In the genomic region with DNA sequence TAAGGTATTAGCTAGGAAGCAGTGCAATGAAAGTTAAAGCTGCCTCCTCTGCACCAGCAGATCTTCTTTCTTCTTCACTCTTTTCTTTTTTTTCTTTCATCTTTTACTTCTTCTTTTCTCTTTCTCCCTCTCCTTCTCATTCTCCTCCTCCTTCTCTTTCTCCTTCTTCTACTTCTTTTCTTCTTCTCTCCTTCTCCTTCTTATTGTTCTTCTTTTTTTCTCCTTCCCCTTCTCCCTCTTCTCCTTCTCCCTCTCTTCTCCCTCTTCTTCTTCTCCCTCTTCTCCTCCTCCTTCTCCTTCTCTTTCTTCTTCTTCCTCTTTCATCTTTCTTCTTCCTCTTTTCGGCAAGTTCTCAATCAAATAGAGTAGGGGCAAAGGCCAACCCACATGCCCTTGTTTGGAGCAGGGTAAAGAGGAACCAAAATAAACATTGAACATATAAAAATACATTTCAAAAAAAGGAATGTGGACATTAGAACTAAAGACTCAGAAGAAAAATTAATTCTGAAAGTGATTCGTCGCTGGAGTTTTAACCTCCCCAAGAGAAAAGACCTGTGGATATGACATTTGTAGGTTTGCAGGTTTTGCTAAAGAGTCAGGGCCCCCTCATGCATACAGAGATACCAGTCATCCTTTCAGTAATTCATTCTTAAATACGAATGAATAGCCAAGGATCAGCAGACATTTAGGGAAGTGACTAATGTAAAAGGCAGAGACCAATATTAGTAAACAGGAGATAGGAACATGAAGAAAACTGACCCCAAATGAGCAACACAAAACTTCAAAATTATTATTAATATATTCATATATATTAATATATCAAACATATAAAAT, we compare ENCODE assay signal across 19 cellular contexts.
DNase-seq lines count a peak whose midpoint lies in the region; ATAC-seq and TF ChIP-seq lines count a peak whose summit lies in the region.
"Had no signal": no experiment of that assay in that cellular context is flagged by ENCODE, and none has a peak within 500 bp of the region (broad histone marks: within the 10 kb centered on the region; RNA-seq: fewer than 3 reads in every experiment).

No MANE protein-coding gene starts in this region.

- no peaks in the 10 kb centered on the region for H4K20me1 ChIP-seq in SK-N-SH (ENCODE audit: insufficient read depth)

- H3K9me2 ChIP-seq in SK-N-SH, result no peaks in the 10 kb centered on the region

- H3K9me3 Mint-ChIP-seq in stimulated activated naive B cell treated with anti-CD40 and anti-IgM and Interleukin-4, amounts not matched to agents 10 μg/mL and 1 μg/mL and 100 μg/mL, for 72 hours, result no peaks in the 10 kb centered on the region
- H3K9me3 Mint-ChIP-seq in effector memory CD8-positive, alpha-beta T cell, result no peaks in the 10 kb centered on the region
- H3K9me3 Mint-ChIP-seq: activated CD4-positive, alpha-beta memory T cell treated with anti-CD3 and anti-CD28 coated beads, Interleukin-2, amount 10 ng/mL, durations not matched to agents 7 days and 5 days; activated T-helper 1 cell treated with anti-CD3 and anti-CD28 coated beads, Interleukin-12 subunit alpha, Interleukin-12 subunit beta, Interleukin-2, Interleukin-4 antibody, amounts not matched to agents 30 ng/mL and 10 ng/mL and 1 ng/mL, durations not matched to agents 14 hours and 24 hours and 36 hours; CD4-positive, CD25-positive, alpha-beta regulatory T cell; stimulated activated memory B cell treated with anti-CD40 and anti-IgM and Interleukin-4, amounts not matched to agents 10 μg/mL and 1 μg/mL and 100 μg/mL, for 72 hours had no signal

- no peaks in the 10 kb centered on the region for H3K27me3 Mint-ChIP-seq in stimulated activated naive B cell treated with anti-CD40 and anti-IgM and Interleukin-4, amounts not matched to agents 10 μg/mL and 1 μg/mL and 100 μg/mL, for 72 hours
- no peaks in the 10 kb centered on the region for H3K27me3 Mint-ChIP-seq in effector memory CD8-positive, alpha-beta T cell
- H3K27me3 Mint-ChIP-seq: CD4-positive, CD25-positive, alpha-beta regulatory T cell; stimulated activated memory B cell treated with anti-CD40 and anti-IgM and Interleukin-4, amounts not matched to agents 10 μg/mL and 1 μg/mL and 100 μg/mL, for 72 hours had no signal

- ATAC-seq in SK-N-SH treated with all-trans-retinoic acid at 6 μM for 48 hours (no peak), Panc1 (no peak), GM21447 (IDR thresholded peaks at IDR 0.05; ENCODE audit: unreplicated experiment) (no peak)
- peak; percentile 72 to 76 for ATAC-seq in stimulated activated naive B cell treated with anti-CD40 and anti-IgM and Interleukin-4, amounts not matched to agents 10 μg/mL and 1 μg/mL and 100 μg/mL, for 72 hours (replicated peaks)
- ATAC-seq in effector memory CD8-positive, alpha-beta T cell (replicated peaks), result no peak
- ATAC-seq: stimulated activated memory B cell treated with anti-CD40 and anti-IgM and Interleukin-4, amounts not matched to agents 10 μg/mL and 1 μg/mL and 100 μg/mL, for 72 hours had no signal

- TF ChIP-seq CTCF in SK-N-SH (IDR thresholded peaks at IDR 0.05) (no peak), Panc1 (IDR thresholded peaks at IDR 0.05) (no peak)

- H3K27me3 ChIP-seq in SK-N-SH (ENCODE audit: insufficient read depth) (no peaks in the 10 kb centered on the region), Panc1 (ENCODE audit: control insufficient read depth, insufficient read depth, low read length) (no peaks in the 10 kb centered on the region)
- H3K27me3 ChIP-seq: cardiac muscle cell, tibial nerve had no signal

- intact Hi-C loops in Panc1 (cut with micrococcal nuclease; ENCODE audit: unreplicated experiment), result no loop called here
- intact Hi-C loops in posterior vena cava (cut with DNase I), result no loop called here

- POLR2A ChIA-PET in SK-N-SH (lab: Yijun Ruan, JAX) (no interaction called here), Panc1 (lab: Charles Lee) (no interaction called here)

- in situ Hi-C loops in Panc1 (cut with HindIII; ENCODE audit: low pct_unique_long_range_greater_than_20kb, low sequenced_read_pairs), result no loop called here

- peaks cover 7 to 17% of the 10 kb centered on the region in 2 donors for H3K36me3 Mint-ChIP-seq in stimulated activated naive B cell treated with anti-CD40 and anti-IgM and Interleukin-4, amounts not matched to agents 10 μg/mL and 1 μg/mL and 100 μg/mL, for 72 hours
- peaks cover 2% of the 10 kb centered on the region for H3K36me3 Mint-ChIP-seq in effector memory CD8-positive, alpha-beta T cell (ENCODE audit: insufficient read depth)

- no peak overlapping the region for H3K9ac ChIP-seq in SK-N-SH

- WGBS in SK-N-SH (ENCODE audit: low lambda C conversion rate), result 71% methylated on average over 4 of the region's 4 CpGs

- no peak for TF ChIP-seq RAD21 in SK-N-SH (IDR thresholded peaks at IDR 0.05; ENCODE audit: low read length)

- H3K36me3 ChIP-seq in SK-N-SH (replicated peaks in 1 of 2; ENCODE audit: control insufficient read depth in 1 of 2, insufficient read depth in 2 of 2, low read length in 1 of 2), result no peaks in the 10 kb centered on the region
- no peaks in the 10 kb centered on the region for H3K36me3 ChIP-seq in Panc1 (ENCODE audit: control insufficient read depth, insufficient read depth, low read length)
- H3K36me3 ChIP-seq: cardiac muscle cell had no signal

- no peak overlapping the region for H3K27ac Mint-ChIP-seq in stimulated activated naive B cell treated with anti-CD40 and anti-IgM and Interleukin-4, amounts not matched to agents 10 μg/mL and 1 μg/mL and 100 μg/mL, for 72 hours
- H3K27ac Mint-ChIP-seq in effector memory CD8-positive, alpha-beta T cell, result peak overlapping the region in 1 of 2 donors; percentile 72
- H3K27ac Mint-ChIP-seq: activated CD4-positive, alpha-beta memory T cell treated with anti-CD3 and anti-CD28 coated beads, Interleukin-2, amount 10 ng/mL, durations not matched to agents 7 days and 5 days; activated T-helper 1 cell treated with anti-CD3 and anti-CD28 coated beads, Interleukin-12 subunit alpha, Interleukin-12 subunit beta, Interleukin-2, Interleukin-4 antibody, amounts not matched to agents 30 ng/mL and 10 ng/mL and 1 ng/mL, durations not matched to agents 14 hours and 24 hours and 36 hours; CD4-positive, CD25-positive, alpha-beta regulatory T cell; stimulated activated memory B cell treated with anti-CD40 and anti-IgM and Interleukin-4, amounts not matched to agents 10 μg/mL and 1 μg/mL and 100 μg/mL, for 72 hours had no signal

- no peak overlapping the region for H3K4me3 ChIP-seq in SK-N-SH (ENCODE audit: low read depth in 2 of 2, low read length in 1 of 2)
- no peak overlapping the region for H3K4me3 ChIP-seq in Panc1 (ENCODE audit: low read depth in 2 of 2, low read length in 2 of 2)
- H3K4me3 ChIP-seq: cardiac muscle cell, tibial nerve had no signal

- no peak overlapping the region for H3K4me3 Mint-ChIP-seq in stimulated activated naive B cell treated with anti-CD40 and anti-IgM and Interleukin-4, amounts not matched to agents 10 μg/mL and 1 μg/mL and 100 μg/mL, for 72 hours
- no peak overlapping the region for H3K4me3 Mint-ChIP-seq in effector memory CD8-positive, alpha-beta T cell
- H3K4me3 Mint-ChIP-seq: activated CD4-positive, alpha-beta memory T cell treated with anti-CD3 and anti-CD28 coated beads, Interleukin-2, amount 10 ng/mL, durations not matched to agents 7 days and 5 days; activated T-helper 1 cell treated with anti-CD3 and anti-CD28 coated beads, Interleukin-12 subunit alpha, Interleukin-12 subunit beta, Interleukin-2, Interleukin-4 antibody, amounts not matched to agents 30 ng/mL and 10 ng/mL and 1 ng/mL, durations not matched to agents 14 hours and 24 hours and 36 hours; CD4-positive, CD25-positive, alpha-beta regulatory T cell; stimulated activated memory B cell treated with anti-CD40 and anti-IgM and Interleukin-4, amounts not matched to agents 10 μg/mL and 1 μg/mL and 100 μg/mL, for 72 hours had no signal

- no peak overlapping the region for H3K4me2 ChIP-seq in SK-N-SH

- CTCF ChIA-PET in SK-N-SH (lab: Yijun Ruan, JAX) (interaction anchor here (1.2 to 1.3 kb wide), 2 partner anchors 57 to 82 kb away, joined by 3 to 5 read pairs; no protein-coding TSS in a partner anchor), Panc1 (lab: Charles Lee) (no interaction called here)

- H3K27ac ChIP-seq in SK-N-SH (ENCODE audit: low read depth in 2 of 2, low read length in 1 of 2) (peak overlapping the region; percentile 21 to 80), Panc1 (ENCODE audit: low read length) (peak overlapping the region; percentile 57; the same call in 1 of the 2 replicates)
- H3K27ac ChIP-seq: cardiac muscle cell, VCaP had no signal

- no peaks in the 10 kb centered on the region for H3K79me2 ChIP-seq in SK-N-SH (ENCODE audit: insufficient read depth)

- DNase-seq in SK-N-SH (no peak), Panc1 (ENCODE audit: low read depth, low spot score) (no peak), dermis blood vessel endothelial cell (peak; percentile 55), posterior vena cava (ENCODE audit: low spot score) (no peak)
- DNase-seq in stimulated activated naive B cell treated with anti-CD40 and anti-IgM and Interleukin-4, amounts not matched to agents 10 μg/mL and 1 μg/mL and 100 μg/mL, for 72 hours, result no peak
- DNase-seq in effector memory CD8-positive, alpha-beta T cell, result no peak
- DNase-seq: 8988T; activated CD4-positive, alpha-beta memory T cell treated with anti-CD3 and anti-CD28 coated beads, Interleukin-2, amount 10 ng/mL, durations not matched to agents 7 days and 5 days; effector memory CD4-positive, alpha-beta T cell; kidney; NCI-H1694 had no signal

- H3F3A ChIP-seq in SK-N-SH (replicated peaks; ENCODE audit: insufficient read depth), result peaks cover 15% of the 10 kb centered on the region

- no TSS peak for BruUV-seq in Panc1 (replicated peaks; lab: Mats Ljungman, UMichigan)

- H3K4me1 ChIP-seq in SK-N-SH (ENCODE audit: control insufficient read depth in 1 of 2, insufficient read depth in 2 of 2, low read depth in 1 of 2, low read length in 1 of 2) (peaks cover 0 to 5% of the 10 kb centered on the region in 2 experiments; a peak in 3 of 4 replicates), Panc1 (ENCODE audit: control insufficient read depth, insufficient read depth, low read length) (no peaks in the 10 kb centered on the region)

- 0 out of 2 replicates have a peak overlapping the region, but pooled peaks have one; percentile 16 for H2AFZ ChIP-seq in SK-N-SH (ENCODE audit: low read depth)

- TF ChIP-seq EP300 in SK-N-SH (IDR thresholded peaks at IDR 0.05; ENCODE audit: borderline replicate concordance in 1 of 2, low read depth in 1 of 2, low read length in 1 of 2), result no peak

- H3K9me3 ChIP-seq in SK-N-SH, result no peaks in the 10 kb centered on the region
- H3K9me3 ChIP-seq in Panc1 (ENCODE audit: control insufficient read depth, insufficient read depth, low read depth, low read length), result no peaks in the 10 kb centered on the region
- H3K9me3 ChIP-seq: tibial nerve had no signal

- H3K4me1 Mint-ChIP-seq in stimulated activated naive B cell treated with anti-CD40 and anti-IgM and Interleukin-4, amounts not matched to agents 10 μg/mL and 1 μg/mL and 100 μg/mL, for 72 hours, result peaks cover 11 to 13% of the 10 kb centered on the region in 2 donors
- peaks cover 0 to 4% of the 10 kb centered on the region in 2 donors for H3K4me1 Mint-ChIP-seq in effector memory CD8-positive, alpha-beta T cell (ENCODE audit: low read depth in 2 of 2)
- H3K4me1 Mint-ChIP-seq: CD4-positive, CD25-positive, alpha-beta regulatory T cell had no signal

TF ChIP-seq in SK-N-SH, 30 proteins besides CTCF, POLR2A, EP300 and RAD21 (continues in another document):
- TF ChIP-seq EZH2phosphoT487 (IDR thresholded peaks at IDR 0.05; ENCODE audit: borderline replicate concordance, low read depth), result no peak

TF ChIP-seq in SK-N-SH treated with all-trans-retinoic acid at 6 μM for 48 hours, 23 proteins besides CTCF, POLR2A, EP300 and RAD21 (continues in another document):
- no peak for TF ChIP-seq ZFP3 (CRISPR knock-in tag; IDR thresholded peaks at IDR 0.05)

Comparison
In these comparisons a context has a peak if more than half of its experiments do, and no peak if none do; other contexts are left out.
1. ATAC-seq: peak in stimulated activated naive B cell treated with anti-CD40 and anti-IgM and Interleukin-4, amounts not matched to agents 10 μg/mL and 1 μg/mL and 100 μg/mL, for 72 hours (2 of 2); none in SK-N-SH treated with all-trans-retinoic acid at 6 μM for 48 hours (single experiment), Panc1 (single experiment), effector memory CD8-positive, alpha-beta T cell (single experiment) and GM21447 (single experiment).